8 cellular contexts compared by ENCODE assay signal in genomic region chr2:224882291-224883171, GRCh38.
DNase-seq lines count a peak whose midpoint lies in the region; FAIRE-seq and TF ChIP-seq lines count a peak whose summit lies in the region.

No MANE protein-coding gene starts in this region.

- H3K27me3 ChIP-seq in vagina (no peaks in the 10 kb centered on the region), testis (no peaks in the 10 kb centered on the region)

- peak overlapping the region; percentile 59 for H3K27ac Mint-ChIP-seq in activated naive CD8-positive, alpha-beta T cell
- H3K27ac Mint-ChIP-seq in activated naive CD8-positive, alpha-beta T cell treated with anti-CD3 and anti-CD28 coated beads for 36 hours, result no peak overlapping the region

- H3K36me3 Mint-ChIP-seq in activated naive CD8-positive, alpha-beta T cell, result peaks cover 23% of the 10 kb centered on the region
- H3K36me3 Mint-ChIP-seq in activated naive CD8-positive, alpha-beta T cell treated with anti-CD3 and anti-CD28 coated beads for 36 hours, result peaks cover 70% of the 10 kb centered on the region

- DNase-seq in activated naive CD8-positive, alpha-beta T cell treated with anti-CD3 and anti-CD28 coated beads for 36 hours, result no peak
- DNase-seq in RCC 7860 (ENCODE audit: low spot score), result peak; percentile 85
- peak; percentile 96 for DNase-seq in fibroblast of peridontal ligament (ENCODE audit: extremely low read depth)
- DNase-seq in vagina (ENCODE audit: extremely low spot score in 2 of 2), result no peak
- DNase-seq in testis, result no peak
- DNase-seq in GM13977 (ENCODE audit: low spot score), result no peak
- DNase-seq in germinal center (ENCODE audit: low spot score), result no peak

- peak; percentile 98 for FAIRE-seq in RCC 7860 (lab: Jason Lieb, UNC)

- no peaks in the 10 kb centered on the region for H3K9me3 ChIP-seq in vagina
- H3K9me3 ChIP-seq in testis, result no peaks in the 10 kb centered on the region

- H3K27ac ChIP-seq in vagina, result peak overlapping the region; percentile 40
- no peak overlapping the region for H3K27ac ChIP-seq in testis

- H3K36me3 ChIP-seq in vagina, result no peaks in the 10 kb centered on the region
- no peaks in the 10 kb centered on the region for H3K36me3 ChIP-seq in testis (ENCODE audit: low read depth, missing control alignments)

- intact Hi-C loops in vagina (cut with DNase I) (no loop called here), testis (cut with DNase I; ENCODE audit: low total_unique reads) (no loop called here)

- H3K4me1 Mint-ChIP-seq in activated naive CD8-positive, alpha-beta T cell (ENCODE audit: low read depth), result peaks cover 54% of the 10 kb centered on the region
- H3K4me1 Mint-ChIP-seq in activated naive CD8-positive, alpha-beta T cell treated with anti-CD3 and anti-CD28 coated beads for 36 hours, result peaks cover 49% of the 10 kb centered on the region

- 77 to 80% methylated on average over 4 of the region's 4 CpGs for WGBS in testis, 2 donors

- no peak overlapping the region for H3K4me3 ChIP-seq in vagina
- no peak overlapping the region for H3K4me3 ChIP-seq in testis

- no peak for TF ChIP-seq CTCF in vagina (IDR thresholded peaks at IDR 0.05)
- TF ChIP-seq CTCF in testis (IDR thresholded peaks at IDR 0.05), result no peak
- no peak for TF ChIP-seq CTCF in GM13977 (IDR thresholded peaks at IDR 0.05; ENCODE audit: extremely low read depth, insufficient read depth, missing control alignments)

- H3K27me3 Mint-ChIP-seq in activated naive CD8-positive, alpha-beta T cell, result no peaks in the 10 kb centered on the region
- no peaks in the 10 kb centered on the region for H3K27me3 Mint-ChIP-seq in activated naive CD8-positive, alpha-beta T cell treated with anti-CD3 and anti-CD28 coated beads for 36 hours

- no peak overlapping the region for H3K4me3 Mint-ChIP-seq in activated naive CD8-positive, alpha-beta T cell
- H3K4me3 Mint-ChIP-seq in activated naive CD8-positive, alpha-beta T cell treated with anti-CD3 and anti-CD28 coated beads for 36 hours, result no peak overlapping the region

- no peaks in the 10 kb centered on the region for H3K9me3 Mint-ChIP-seq in activated naive CD8-positive, alpha-beta T cell (ENCODE audit: low read depth)
- no peaks in the 10 kb centered on the region for H3K9me3 Mint-ChIP-seq in activated naive CD8-positive, alpha-beta T cell treated with anti-CD3 and anti-CD28 coated beads for 36 hours

- in situ Hi-C loops in GM13977 (cut with MboI; ENCODE audit: low pct_unique_long_range_greater_than_20kb, low sequenced_read_pairs, unreplicated experiment), result no loop called here

- H3K4me1 ChIP-seq in vagina, result peaks cover 24% of the 10 kb centered on the region
- no peaks in the 10 kb centered on the region for H3K4me1 ChIP-seq in testis

- TF ChIP-seq POLR2A in vagina (IDR thresholded peaks at IDR 0.05) (no peak), testis (IDR thresholded peaks at IDR 0.05) (no peak)

Comparison
In these comparisons a context has a peak if more than half of its experiments do, and no peak if none do; other contexts are left out.
1. DNase-seq: peak in RCC 7860 (single experiment) and fibroblast of peridontal ligament (single experiment); none in activated naive CD8-positive, alpha-beta T cell treated with anti-CD3 and anti-CD28 coated beads for 36 hours (single experiment), vagina (0 of 2), testis (single experiment), GM13977 (single experiment) and germinal center (single experiment).